Comparison of ENCODE assay signal across 6 cellular contexts in genomic region chr19:13583753-13584152, GRCh38.
"Had no signal": no experiment of that assay in that cellular context is flagged by ENCODE, and none has a peak within 500 bp of the region (broad histone marks: within the 10 kb centered on the region; RNA-seq: fewer than 3 reads in every experiment).

No MANE protein-coding gene starts in this region.

- H3K4me2 ChIP-seq: KMS-11 had no signal

- FAIRE-seq: HTR-8/SVneo had no signal

- H3K9ac ChIP-seq: KMS-11 had no signal

- DNase-seq: IMR-90, KBM-7, KG1 had no signal

- H3K27ac ChIP-seq: HL-60, KMS-11 had no signal
